24 cellular contexts compared by ENCODE assay signal in genomic region chr1:203546274-203546673, GRCh38. TPM values are rescaled to one million over a fixed set of nuclear protein-coding genes. Genes with fewer than 3 reads are reported as not detected.
DNase-seq lines count a peak whose midpoint lies in the region; ATAC-seq and TF ChIP-seq lines count a peak whose summit lies in the region.
"Had no signal": no experiment of that assay in that cellular context is flagged by ENCODE, and none has a peak within 500 bp of the region (broad histone marks: within the 10 kb centered on the region; RNA-seq: fewer than 3 reads in every experiment).

No MANE protein-coding gene starts in this region.

- no peak overlapping the region for H2AK5ac ChIP-seq in IMR-90 (ENCODE audit: low read depth, low read length)
- no peak overlapping the region for H2AK5ac ChIP-seq in mesenchymal stem cell (ENCODE audit: low read length, severe bottlenecking)

- H3K4me2 ChIP-seq in IMR-90 (ENCODE audit: low read depth, low read length) (no peak overlapping the region), PC-9 (peak overlapping the region; percentile 37), mesenchymal stem cell (ENCODE audit: low read length, poor library complexity, severe bottlenecking) (no peak overlapping the region)
- H3K4me2 ChIP-seq: A549 had no signal

- peak overlapping the region; percentile 22 for H2AK9ac ChIP-seq in IMR-90 (replicated peaks; ENCODE audit: low read depth, low read length, poor library complexity)

- DNase-seq in IMR-90 (no peak), PC-9 (no peak), mesenchymal stem cell (no peak)
- DNase-seq in activated naive CD4-positive, alpha-beta T cell treated with Interleukin-2 at 50 U/mL for 16 hours: no peak
- DNase-seq: CD8-positive, alpha-beta T cell; DMS 273 treated with DMSO at 0.1 percent for 48 hours; DND-41; GOT3; HCEC 1CT; KBM-7; MG63; NCI-H2081; NCI-H2227 treated with DMSO at 0.1 percent for 48 hours; NCI-H526 treated with DMSO at 0.1 percent for 48 hours; Peyer's patch; SHP77 treated with DMSO at 0.1 percent for 48 hours had no signal

- CTCF ChIA-PET in IMR-90 (lab: Yijun Ruan, JAX): interaction anchor here (1.1 kb wide), 1 partner anchor 10 kb away, joined by 3 read pairs; no protein-coding TSS in a partner anchor
- CTCF ChIA-PET in PC-9 (lab: Charles Lee): no interaction called here

- H3K79me2 ChIP-seq in PC-9 (ENCODE audit: low read depth): no peaks in the 10 kb centered on the region

- no CpG with 5 or more reads among the region's 1 CpG for WGBS in IMR-90 (ENCODE audit: extremely low coverage in 2 of 2, insufficient read length in 1 of 2), 2 experiments
- WGBS in mesenchymal stem cell: 100% methylated on average over 1 of the region's 1 CpG

- dilution Hi-C loops in IMR-90 (cut with HindIII; ENCODE audit: low sequenced_read_pairs, unreplicated experiment): no loop called here

- H3K18ac ChIP-seq in IMR-90 (ENCODE audit: low read depth, low read length): no peak overlapping the region
- H3K18ac ChIP-seq in mesenchymal stem cell (ENCODE audit: low read depth in 1 of 2, low read length in 2 of 2): no peak overlapping the region

- H3K4me3 ChIP-seq in IMR-90 (ENCODE audit: insufficient read depth, low read depth, low read length) (no peak overlapping the region), PC-9 (no peak overlapping the region), mesenchymal stem cell (ENCODE audit: insufficient read depth in 1 of 2, low read depth in 1 of 2, low read length in 2 of 2) (no peak overlapping the region), subcutaneous abdominal adipose tissue (ENCODE audit: low read depth in 1 of 5, low read length in 5 of 5) (no peak overlapping the region)
- H3K4me3 ChIP-seq: A549, MG63, Peyer's patch had no signal

- no peak overlapping the region for H3K56ac ChIP-seq in IMR-90 (ENCODE audit: extremely low read depth, insufficient read depth, low read length)

- no peak for TF ChIP-seq RAD21 in IMR-90 (IDR thresholded peaks at IDR 0.05; ENCODE audit: low read length)

- no peaks in the 10 kb centered on the region for H3K9me2 ChIP-seq in PC-9 (ENCODE audit: insufficient read depth)

- H3K4ac ChIP-seq in IMR-90 (ENCODE audit: low read depth, low read length) (no peak overlapping the region), mesenchymal stem cell (ENCODE audit: low read depth in 1 of 2, low read length in 2 of 2) (no peak overlapping the region)

- no peak overlapping the region for H2BK120ac ChIP-seq in IMR-90 (ENCODE audit: low read depth, low read length)
- no peak overlapping the region for H2BK120ac ChIP-seq in mesenchymal stem cell (ENCODE audit: low read depth, low read length)

- H3K4me1 ChIP-seq in IMR-90 (ENCODE audit: control insufficient read depth, insufficient read depth, low read length) (peaks cover 3% of the 10 kb centered on the region), PC-9 (replicated peaks; ENCODE audit: insufficient read depth) (peaks cover 70% of the 10 kb centered on the region), mesenchymal stem cell (ENCODE audit: control insufficient read depth, insufficient read depth, low read depth, low read length) (no peaks in the 10 kb centered on the region), subcutaneous abdominal adipose tissue (ENCODE audit: control insufficient read depth in 5 of 5, insufficient read depth in 5 of 5, low read length in 5 of 5) (peaks cover 0 to 28% (median 19%) of the 10 kb centered on the region in 5 donors)
- H3K4me1 ChIP-seq: A549, Peyer's patch had no signal

- H4K91ac ChIP-seq in IMR-90 (ENCODE audit: insufficient read depth, low read depth, low read length): no peak overlapping the region
- H4K91ac ChIP-seq in mesenchymal stem cell (ENCODE audit: low read length): no peak overlapping the region

- ATAC-seq in IMR-90 (ENCODE audit: low read depth): no peak
- no peak for ATAC-seq in GM18502 (IDR thresholded peaks at IDR 0.05; ENCODE audit: poor library complexity, unreplicated experiment)
- ATAC-seq in GM18517 (IDR thresholded peaks at IDR 0.05; ENCODE audit: unreplicated experiment): no peak
- ATAC-seq: A549; CD8-positive, alpha-beta T cell had no signal

- POLR2A ChIA-PET in IMR-90 (lab: Charles Lee; ENCODE audit: unreplicated experiment) (no interaction called here), PC-9 (lab: Charles Lee; ENCODE audit: unreplicated experiment) (no interaction called here)

- TF ChIP-seq CTCF in IMR-90 (conservative IDR thresholded peaks at IDR 0.05; ENCODE audit: low read depth, low read length) (no peak), PC-9 (conservative IDR thresholded peaks at IDR 0.05) (no peak)

- no peaks in the 10 kb centered on the region for H3K9me3 ChIP-seq in IMR-90 (ENCODE audit: control insufficient read depth, insufficient read depth, low read length)
- no peaks in the 10 kb centered on the region for H3K9me3 ChIP-seq in PC-9 (ENCODE audit: insufficient read depth, low read depth)
- H3K9me3 ChIP-seq in mesenchymal stem cell (ENCODE audit: control insufficient read depth, low read length): no peaks in the 10 kb centered on the region
- no peaks in the 10 kb centered on the region for H3K9me3 ChIP-seq in subcutaneous abdominal adipose tissue (ENCODE audit: control insufficient read depth in 5 of 5, low read length in 5 of 5)
- H3K9me3 ChIP-seq: A549, MG63, Peyer's patch had no signal

- no peak overlapping the region for H2BK5ac ChIP-seq in IMR-90 (ENCODE audit: low read depth, low read length, poor library complexity, severe bottlenecking)
- no peak overlapping the region for H2BK5ac ChIP-seq in mesenchymal stem cell (ENCODE audit: low read depth, low read length, poor library complexity, severe bottlenecking)

- in situ Hi-C loops in IMR-90 (cut with MboI; ENCODE audit: low sequenced_read_pairs): no loop called here

- peaks cover 30% of the 10 kb centered on the region for H3F3A ChIP-seq in PC-9 (ENCODE audit: insufficient read depth, low read depth)

- H2BK15ac ChIP-seq in IMR-90 (ENCODE audit: low read depth, low read length): no peak overlapping the region; the same call in 1 of the 3 replicates
- no peak overlapping the region for H2BK15ac ChIP-seq in mesenchymal stem cell (ENCODE audit: low read depth, poor library complexity, severe bottlenecking)

- peaks cover 3% of the 10 kb centered on the region; the same call in 1 of the 2 replicates for H3K9me1 ChIP-seq in IMR-90 (ENCODE audit: insufficient read depth, low read length)

- BruUV-seq in IMR-90 (replicated peaks; lab: Mats Ljungman, UMichigan) (no TSS peak), PC-9 (replicated peaks; lab: Mats Ljungman, UMichigan) (no TSS peak)

- H4K20me1 ChIP-seq in IMR-90 (ENCODE audit: insufficient read depth, low read length) (no peaks in the 10 kb centered on the region), PC-9 (ENCODE audit: insufficient read depth) (no peaks in the 10 kb centered on the region)

- no peaks in the 10 kb centered on the region for H3K79me1 ChIP-seq in IMR-90 (ENCODE audit: low read depth in 1 of 2, low read length in 2 of 2)
- H3K79me1 ChIP-seq in mesenchymal stem cell (replicated peaks; ENCODE audit: low read length, poor library complexity, severe bottlenecking): no peaks in the 10 kb centered on the region

- intact Hi-C loops in IMR-90 (cut with micrococcal nuclease): no loop called here
- intact Hi-C loops in PC-9 (cut with micrococcal nuclease; ENCODE audit: unreplicated experiment): no loop called here

- TF ChIP-seq POLR2A in IMR-90 (IDR thresholded peaks at IDR 0.05; ENCODE audit: low read depth, low read length): no peak

- H3K23ac ChIP-seq in IMR-90 (ENCODE audit: low read depth, low read length) (no peak overlapping the region), mesenchymal stem cell (ENCODE audit: low read length in 2 of 2) (no peak overlapping the region)

- H4K5ac ChIP-seq in IMR-90 (ENCODE audit: low read depth, low read length): no peak overlapping the region

- no peak overlapping the region for H3K9ac ChIP-seq in IMR-90 (ENCODE audit: low read depth, low read length)
- peak overlapping the region; percentile 37 for H3K9ac ChIP-seq in mesenchymal stem cell (ENCODE audit: low read length)
- H3K9ac ChIP-seq in subcutaneous abdominal adipose tissue (ENCODE audit: low read length in 5 of 5): no peak overlapping the region

- no peak overlapping the region for H3K14ac ChIP-seq in IMR-90 (replicated peaks; ENCODE audit: low read depth, low read length)
- H3K14ac ChIP-seq in mesenchymal stem cell (ENCODE audit: low read length in 2 of 2): no peak overlapping the region

- H3K36me3 ChIP-seq in IMR-90 (ENCODE audit: control insufficient read depth, insufficient read depth, low read length) (no peaks in the 10 kb centered on the region), PC-9 (ENCODE audit: low read depth) (no peaks in the 10 kb centered on the region), mesenchymal stem cell (ENCODE audit: control insufficient read depth in 1 of 2, insufficient read depth in 2 of 2, low read depth in 1 of 2, low read length in 2 of 2) (no peaks in the 10 kb centered on the region), subcutaneous abdominal adipose tissue (ENCODE audit: control insufficient read depth in 5 of 5, insufficient read depth in 5 of 5, low read length in 5 of 5) (no peaks in the 10 kb centered on the region)
- H3K36me3 ChIP-seq: MG63, Peyer's patch had no signal

- H2AFZ ChIP-seq in IMR-90 (replicated peaks; ENCODE audit: low read length, poor library complexity) (no peak overlapping the region), PC-9 (peak overlapping the region; percentile 37; the same call in 1 of the 2 replicates), mesenchymal stem cell (ENCODE audit: low read depth, low read length) (no peak overlapping the region)

- no peak overlapping the region for H2BK20ac ChIP-seq in IMR-90 (ENCODE audit: low read depth, low read length)

- H2BK12ac ChIP-seq in mesenchymal stem cell (ENCODE audit: low read length in 2 of 2): no peak overlapping the region

- H3K27me3 ChIP-seq in IMR-90 (ENCODE audit: control insufficient read depth, insufficient read depth, low read length) (no peaks in the 10 kb centered on the region), PC-9 (ENCODE audit: insufficient read depth, low read depth) (no peaks in the 10 kb centered on the region), mesenchymal stem cell (ENCODE audit: control insufficient read depth in 1 of 2, insufficient read depth in 1 of 2, low read length in 2 of 2) (no peaks in the 10 kb centered on the region), subcutaneous abdominal adipose tissue (ENCODE audit: control insufficient read depth in 5 of 5, insufficient read depth in 4 of 5, low read length in 5 of 5) (no peaks in the 10 kb centered on the region)
- H3K27me3 ChIP-seq: MG63, Peyer's patch had no signal

- H3K27ac ChIP-seq in IMR-90 (ENCODE audit: insufficient read depth, low read length) (no peak overlapping the region), PC-9 (0 out of 2 replicates have a peak overlapping the region, but pooled peaks have one; percentile 52), mesenchymal stem cell (ENCODE audit: low read length, poor library complexity, severe bottlenecking) (no peak overlapping the region), subcutaneous abdominal adipose tissue (ENCODE audit: low read depth, low read length) (peak overlapping the region; percentile 95)
- H3K27ac ChIP-seq: A549, C4-2B, Peyer's patch had no signal

- no peak overlapping the region for H4K8ac ChIP-seq in IMR-90 (ENCODE audit: low read depth in 2 of 2, low read length in 2 of 2)
- H4K8ac ChIP-seq in mesenchymal stem cell (ENCODE audit: low read length): no peak overlapping the region

RNA-seq across cellular contexts. Expression of gene OPTC, which starts 52.3 kb away (rescaled TPM):
- total RNA-seq in IMR-90 (2012; rRNA removed): not detected in 2 replicates
- polyA plus RNA-seq in IMR-90 (2012; rRNA removed): not detected in 2 replicates
- not detected in 2 replicates for polyA plus RNA-seq in IMR-90 (2012; cell fraction: cytosol; rRNA removed)
- polyA plus RNA-seq in IMR-90 (2012; cell fraction: nucleus; rRNA removed; ENCODE audit: low replicate concordance): not detected in 2 replicates
- not detected in 2 replicates for total RNA-seq in PC-9 (2021)
- polyA plus RNA-seq in mesenchymal stem cell (2013, experiment 1 of 2): not detected
- not detected for polyA plus RNA-seq in mesenchymal stem cell (2013, experiment 2 of 2)
- total RNA-seq: CD8-positive, alpha-beta T cell; LHCN-M2; NCI-H460; OCI-LY7; Peyer's patch had no signal
- polyA plus RNA-seq: A549 had no signal

Comparison
In these comparisons a context has a peak if more than half of its experiments do, and no peak if none do; other contexts are left out.
1. H3K27ac ChIP-seq: peak in PC-9 (single experiment) and subcutaneous abdominal adipose tissue (single experiment); none in IMR-90 (single experiment) and mesenchymal stem cell (single experiment).